Comparison of ENCODE assay signal across 29 cellular contexts in genomic region chr9:136507221-136507991, GRCh38.
"Had no signal": no experiment of that assay in that cellular context is flagged by ENCODE, and none has a peak within 500 bp of the region (broad histone marks: within the 10 kb centered on the region; RNA-seq: fewer than 3 reads in every experiment).

No MANE protein-coding gene starts in this region.

- H3K27me3 ChIP-seq: ovary, spleen, suprapubic skin, testis, tibial artery, transverse colon, upper lobe of right lung, uterus had no signal

- H3K36me3 ChIP-seq: ovary, uterus had no signal

- H3K4me3 ChIP-seq: ovary, psoas muscle, skin epidermis, smooth muscle cell, spleen, suprapubic skin, testis, tibial artery, transverse colon, upper lobe of right lung, uterus had no signal

- DNase-seq: naive thymus-derived CD8-positive, alpha-beta T cell; nephron progenitor cell; occipital lobe; ovary; posterior cingulate gyrus; psoas muscle; right cardiac atrium; spleen; stimulated activated CD4-positive, alpha-beta T cell treated with anti-CD3 and anti-CD28 coated beads, Interleukin-12 subunit alpha, Interleukin-12 subunit beta, amount 100 ng/mL, for 4 hours; stimulated activated CD4-positive, alpha-beta T cell treated with anti-CD3 and anti-CD28 coated beads, Interleukin-1b, Interleukin-23, amount 100 ng/mL, for 48 hours; stimulated activated CD4-positive, alpha-beta T cell treated with anti-CD3 and anti-CD28 coated beads, Interleukin-4, amount 100 ng/mL, for 1 hour; stimulated activated CD4-positive, alpha-beta T cell treated with anti-CD3 and anti-CD28 coated beads, Interleukin-4, amount 100 ng/mL, for 4 hours; stimulated activated CD8-positive, alpha-beta memory T cell treated with anti-CD3 and anti-CD28 coated beads, Interleukin-4, amount 100 ng/mL, for 48 hours; stimulated activated naive CD4-positive, alpha-beta T cell; stimulated activated naive CD8-positive, alpha-beta T cell treated with anti-CD3 and anti-CD28 coated beads, Interleukin-15, amount 100 ng/mL, for 72 hours; stimulated activated naive CD8-positive, alpha-beta T cell treated with anti-CD3 and anti-CD28 coated beads, Interleukin-15, Interleukin-2, amounts not matched to agents 100 U/mL and 50 U/mL, for 24 hours; substantia nigra; testis; tibial artery; transverse colon; upper lobe of right lung; uterus had no signal

- H3K9me3 ChIP-seq: ovary, psoas muscle, spleen, suprapubic skin, testis, tibial artery, transverse colon, upper lobe of right lung, uterus had no signal

- H3K4me2 ChIP-seq: smooth muscle cell had no signal

- H3K27ac ChIP-seq: ovary, parathyroid adenoma, psoas muscle, skin epidermis, suprapubic skin, testis, tibial artery, transverse colon, upper lobe of right lung, uterus had no signal

- ATAC-seq: naive thymus-derived CD8-positive, alpha-beta T cell; natural killer cell treated with Interleukin-12 subunit alpha and Interleukin-12 subunit beta and Interleukin-15 and Interleukin-18, amount 100 ng/mL, for 72 hours; psoas muscle; right cardiac atrium; sciatic nerve; stimulated activated memory B cell treated with anti-CD40 and anti-IgM and Interleukin-4, amounts not matched to agents 10 μg/mL and 1 μg/mL and 100 μg/mL, for 72 hours; stimulated activated naive CD8-positive, alpha-beta T cell treated with anti-CD3 and anti-CD28 coated beads, Interleukin-15, amount 100 ng/mL, for 72 hours; stimulated activated naive CD8-positive, alpha-beta T cell treated with anti-CD3 and anti-CD28 coated beads, Interleukin-15, Interleukin-2, amounts not matched to agents 100 U/mL and 50 U/mL, for 24 hours; upper lobe of right lung had no signal

- H3K79me2 ChIP-seq: parathyroid adenoma had no signal

- H3K4me1 ChIP-seq: parathyroid adenoma, psoas muscle, testis, tibial artery, transverse colon, uterus had no signal

- H3K9ac ChIP-seq: parathyroid adenoma had no signal

- H2AFZ ChIP-seq: parathyroid adenoma had no signal
